15 cellular contexts compared by ENCODE assay signal in the genomic region with DNA sequence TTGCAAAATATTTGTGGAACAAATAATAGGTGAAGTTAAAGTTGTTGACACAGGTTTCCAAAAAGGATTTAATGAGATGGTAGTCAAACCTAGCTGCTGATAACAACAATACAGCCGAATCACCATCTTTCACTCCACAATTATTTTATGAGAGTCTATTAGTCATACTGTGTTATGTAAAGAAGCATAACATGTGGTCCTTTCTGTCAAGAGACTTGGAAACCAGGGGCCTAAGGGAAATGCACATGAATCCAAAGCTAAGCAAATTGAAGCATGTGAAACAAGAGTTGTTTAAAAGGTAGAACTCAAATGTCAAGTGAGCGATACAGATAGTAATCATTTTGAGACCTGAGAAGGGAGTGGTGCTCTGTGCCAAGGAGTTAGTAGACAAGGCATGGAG. TPM values are rescaled to one million over a fixed set of nuclear protein-coding genes. Genes with fewer than 3 reads are reported as not detected.
DNase-seq lines count a peak whose midpoint lies in the region; FAIRE-seq and TF ChIP-seq lines count a peak whose summit lies in the region.
"Had no signal": no experiment of that assay in that cellular context is flagged by ENCODE, and none has a peak within 500 bp of the region (broad histone marks: within the 10 kb centered on the region; RNA-seq: fewer than 3 reads in every experiment).

No MANE protein-coding gene starts in this region.

- no peak for DNase-seq in activated naive CD4-positive, alpha-beta T cell treated with anti-CD3 and anti-CD28 coated beads, Interleukin-2, amount 50 U/mL, for 16 hours
- DNase-seq in M059J (ENCODE audit: low read depth), result peak; percentile 55
- DNase-seq in bronchial epithelial cell (ENCODE audit: low read depth), result peak; percentile 28
- DNase-seq in globus pallidus (ENCODE audit: low spot score), result no peak
- DNase-seq in nucleus accumbens (lab: John Stamatoyannopoulos, UW), result no peak
- no peak for DNase-seq in SK-N-DZ (ENCODE audit: low spot score)
- DNase-seq: activated CD8-positive, alpha-beta memory T cell treated with anti-CD3 and anti-CD28 coated beads for 24 hours; amniotic stem cell; C1 segment of cervical spinal cord; KBM-7 had no signal

- FAIRE-seq in bronchial epithelial cell (lab: Jason Lieb, UNC), result no peak

- H3K4me3 Mint-ChIP-seq in activated naive CD4-positive, alpha-beta T cell treated with anti-CD3 and anti-CD28 coated beads, Interleukin-2, amount 50 U/mL, for 24 hours, result peak overlapping the region; percentile 77
- peak overlapping the region; percentile 9 for H3K4me3 Mint-ChIP-seq in stimulated activated naive CD8-positive, alpha-beta T cell treated with anti-CD3 and anti-CD28 coated beads, Interleukin-15, Interleukin-2, amounts not matched to agents 100 ng/mL and 50 ng/mL, for 24 hours
- H3K4me3 Mint-ChIP-seq: nephron had no signal

- H3K36me3 Mint-ChIP-seq in activated naive CD4-positive, alpha-beta T cell treated with anti-CD3 and anti-CD28 coated beads, Interleukin-2, amount 50 U/mL, for 24 hours, result peaks cover 31% of the 10 kb centered on the region
- H3K36me3 Mint-ChIP-seq in stimulated activated naive CD8-positive, alpha-beta T cell treated with anti-CD3 and anti-CD28 coated beads, Interleukin-15, Interleukin-2, amounts not matched to agents 100 ng/mL and 50 ng/mL, for 24 hours (ENCODE audit: low read depth), result peaks cover 49% of the 10 kb centered on the region

- no peaks in the 10 kb centered on the region for H3K36me3 ChIP-seq in bronchial epithelial cell (ENCODE audit: control insufficient read depth, insufficient read depth, low read length)
- H3K36me3 ChIP-seq: suprapubic skin had no signal

- TF ChIP-seq CTCF in bronchial epithelial cell (IDR thresholded peaks at IDR 0.05; ENCODE audit: insufficient read depth, low read length, severe bottlenecking), result no peak

- peaks cover 95% of the 10 kb centered on the region for H3K4me1 Mint-ChIP-seq in activated naive CD4-positive, alpha-beta T cell treated with anti-CD3 and anti-CD28 coated beads, Interleukin-2, amount 50 U/mL, for 24 hours
- H3K4me1 Mint-ChIP-seq in stimulated activated naive CD8-positive, alpha-beta T cell treated with anti-CD3 and anti-CD28 coated beads, Interleukin-15, Interleukin-2, amounts not matched to agents 100 ng/mL and 50 ng/mL, for 24 hours (ENCODE audit: low read depth), result peaks cover 90% of the 10 kb centered on the region

- H3K27ac Mint-ChIP-seq in activated naive CD4-positive, alpha-beta T cell treated with anti-CD3 and anti-CD28 coated beads, Interleukin-2, amount 50 U/mL, for 24 hours, result peak overlapping the region; percentile 99
- peak overlapping the region; percentile 88 for H3K27ac Mint-ChIP-seq in stimulated activated naive CD8-positive, alpha-beta T cell treated with anti-CD3 and anti-CD28 coated beads, Interleukin-15, Interleukin-2, amounts not matched to agents 100 ng/mL and 50 ng/mL, for 24 hours
- H3K27ac Mint-ChIP-seq: nephron had no signal

- no peaks in the 10 kb centered on the region for H3K27me3 ChIP-seq in bronchial epithelial cell (ENCODE audit: control insufficient read depth, insufficient read depth, low read length)
- H3K27me3 ChIP-seq: suprapubic skin had no signal

- H3K4me3 ChIP-seq in bronchial epithelial cell (ENCODE audit: low read depth, low read length), result no peak overlapping the region
- H3K4me3 ChIP-seq: suprapubic skin had no signal

- H3K27me3 Mint-ChIP-seq in activated naive CD4-positive, alpha-beta T cell treated with anti-CD3 and anti-CD28 coated beads, Interleukin-2, amount 50 U/mL, for 24 hours, result no peaks in the 10 kb centered on the region
- no peaks in the 10 kb centered on the region for H3K27me3 Mint-ChIP-seq in stimulated activated naive CD8-positive, alpha-beta T cell treated with anti-CD3 and anti-CD28 coated beads, Interleukin-15, Interleukin-2, amounts not matched to agents 100 ng/mL and 50 ng/mL, for 24 hours

- H3K9me3 Mint-ChIP-seq in activated naive CD4-positive, alpha-beta T cell treated with anti-CD3 and anti-CD28 coated beads, Interleukin-2, amount 50 U/mL, for 24 hours, result peaks cover 20% of the 10 kb centered on the region
- peaks cover 10% of the 10 kb centered on the region for H3K9me3 Mint-ChIP-seq in stimulated activated naive CD8-positive, alpha-beta T cell treated with anti-CD3 and anti-CD28 coated beads, Interleukin-15, Interleukin-2, amounts not matched to agents 100 ng/mL and 50 ng/mL, for 24 hours
- H3K9me3 Mint-ChIP-seq: nephron had no signal

RNA-seq across cellular contexts. Expression of a gene that starts 16.0 kb away (rescaled TPM):
- total RNA-seq in M059J (2014; rRNA removed; shearing (Covaris generic)), result not detected in 2 replicates
- total RNA-seq in bronchial epithelial cell, result not detected in 2 replicates
- polyA plus RNA-seq in SK-N-DZ (2014; cell fraction: cytosol; rRNA removed), result not detected in 2 replicates
- polyA plus RNA-seq in SK-N-DZ (2014; cell fraction: nucleus; rRNA removed), result not detected in 2 replicates
- total RNA-seq: G401 had no signal

Comparison
In these comparisons a context has a peak if more than half of its experiments do, and no peak if none do; other contexts are left out.
1. DNase-seq: peak in M059J (single experiment) and bronchial epithelial cell (single experiment); none in activated naive CD4-positive, alpha-beta T cell treated with anti-CD3 and anti-CD28 coated beads, Interleukin-2, amount 50 U/mL, for 16 hours (single experiment), globus pallidus (single experiment), nucleus accumbens (0 of 56) and SK-N-DZ (single experiment).